In the genomic region with DNA sequence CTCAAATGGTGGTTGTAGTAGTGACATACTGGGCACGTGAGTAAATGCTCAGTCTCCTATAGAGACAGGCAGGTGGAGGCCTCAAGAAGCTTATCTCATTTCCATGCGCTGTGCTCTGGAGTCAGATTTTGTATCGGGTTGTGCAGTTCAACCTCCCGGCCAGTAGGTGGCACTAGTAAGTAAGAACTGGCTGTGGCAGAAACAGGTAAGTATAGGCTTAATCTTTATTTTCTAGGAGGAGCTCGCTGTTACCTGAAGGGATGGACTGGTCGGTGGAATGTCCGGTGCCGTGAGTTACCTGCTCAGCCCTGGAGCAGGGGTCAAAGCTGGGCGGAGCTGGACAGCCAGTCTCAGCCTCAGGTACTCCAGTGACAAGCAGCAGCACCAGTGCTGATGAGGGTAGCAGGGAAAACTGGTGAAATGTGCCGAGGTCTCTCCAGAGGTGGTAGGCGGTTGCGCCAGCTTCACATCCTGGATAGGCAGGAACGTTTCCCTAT, we compare ENCODE assay signal across 7 cellular contexts.
DNase-seq lines count a peak whose midpoint lies in the region; ATAC-seq, FAIRE-seq and TF ChIP-seq lines count a peak whose summit lies in the region.

No MANE protein-coding gene starts in this region.

- H3K4me3 Mint-ChIP-seq in T-helper 1 cell treated with Interleukin-12 subunit alpha and Interleukin-12 subunit beta and Interleukin-4 antibody, amounts not matched to agents 30 μg/mL and 1 μg/mL, for 36 hours, result peak overlapping the region; percentile 49
- peak overlapping the region; percentile 17 for H3K4me3 Mint-ChIP-seq in stimulated activated naive CD8-positive, alpha-beta T cell treated with anti-CD3 and anti-CD28 coated beads, Interleukin-15, Interleukin-2, amounts not matched to agents 100 ng/mL and 50 ng/mL, for 24 hours

- no peak for DNase-seq in GM12892 (ENCODE audit: insufficient read length)
- no peak for DNase-seq in H7
- DNase-seq in Kasumi-1 (lab: John Stamatoyannopoulos, UW), result peak; percentile 6 to 23
- peak; percentile 34 for DNase-seq in central memory CD4-positive, alpha-beta T cell
- DNase-seq in left lung, result peak; percentile 37 to 52

- no peaks in the 10 kb centered on the region for H3K4me1 ChIP-seq in left lung

- H3K27ac Mint-ChIP-seq in T-helper 1 cell treated with Interleukin-12 subunit alpha and Interleukin-12 subunit beta and Interleukin-4 antibody, amounts not matched to agents 30 μg/mL and 1 μg/mL, for 36 hours, result no peak overlapping the region
- H3K27ac Mint-ChIP-seq in stimulated activated naive CD8-positive, alpha-beta T cell treated with anti-CD3 and anti-CD28 coated beads, Interleukin-15, Interleukin-2, amounts not matched to agents 100 ng/mL and 50 ng/mL, for 24 hours, result no peak overlapping the region

- no peaks in the 10 kb centered on the region for H3K27me3 Mint-ChIP-seq in T-helper 1 cell treated with Interleukin-12 subunit alpha and Interleukin-12 subunit beta and Interleukin-4 antibody, amounts not matched to agents 30 μg/mL and 1 μg/mL, for 36 hours (ENCODE audit: low read depth)
- peaks cover 3% of the 10 kb centered on the region for H3K27me3 Mint-ChIP-seq in stimulated activated naive CD8-positive, alpha-beta T cell treated with anti-CD3 and anti-CD28 coated beads, Interleukin-15, Interleukin-2, amounts not matched to agents 100 ng/mL and 50 ng/mL, for 24 hours

- H3K27ac ChIP-seq in left lung, result no peak overlapping the region

- H3K27me3 ChIP-seq in H7 (ENCODE audit: control insufficient read depth, insufficient read depth, low read length), result no peaks in the 10 kb centered on the region
- H3K27me3 ChIP-seq in left lung, result peaks cover 0 to 7% of the 10 kb centered on the region in 2 donors

- intact Hi-C loops in left lung (cut with DNase I), result no loop called here

- H3K36me3 ChIP-seq in H7 (replicated peaks; ENCODE audit: control insufficient read depth, insufficient read depth, low read length) (no peaks in the 10 kb centered on the region), left lung (no peaks in the 10 kb centered on the region)

- FAIRE-seq in GM12892 (lab: Jason Lieb, UNC), result peak; percentile 79

- no peaks in the 10 kb centered on the region for H3K9me3 ChIP-seq in left lung

- H3K9me3 Mint-ChIP-seq in T-helper 1 cell treated with Interleukin-12 subunit alpha and Interleukin-12 subunit beta and Interleukin-4 antibody, amounts not matched to agents 30 μg/mL and 1 μg/mL, for 36 hours, result no peaks in the 10 kb centered on the region
- H3K9me3 Mint-ChIP-seq in stimulated activated naive CD8-positive, alpha-beta T cell treated with anti-CD3 and anti-CD28 coated beads, Interleukin-15, Interleukin-2, amounts not matched to agents 100 ng/mL and 50 ng/mL, for 24 hours, result no peaks in the 10 kb centered on the region

- no peaks in the 10 kb centered on the region for H3K36me3 Mint-ChIP-seq in T-helper 1 cell treated with Interleukin-12 subunit alpha and Interleukin-12 subunit beta and Interleukin-4 antibody, amounts not matched to agents 30 μg/mL and 1 μg/mL, for 36 hours (ENCODE audit: low read depth)
- H3K36me3 Mint-ChIP-seq in stimulated activated naive CD8-positive, alpha-beta T cell treated with anti-CD3 and anti-CD28 coated beads, Interleukin-15, Interleukin-2, amounts not matched to agents 100 ng/mL and 50 ng/mL, for 24 hours (ENCODE audit: low read depth), result no peaks in the 10 kb centered on the region

- ATAC-seq in left lung, result peak; percentile 97

- no peak for TF ChIP-seq POLR2A in GM12892 (IDR thresholded peaks at IDR 0.05; ENCODE audit: low read depth, low read length)

- H3K4me3 ChIP-seq in H7 (ENCODE audit: insufficient read depth, low read depth, low read length), result peak overlapping the region; percentile 58; the same call in 1 of the 2 replicates
- peak overlapping the region in 1 of 2 donors; percentile 8 for H3K4me3 ChIP-seq in left lung

- no peaks in the 10 kb centered on the region for H3K4me1 Mint-ChIP-seq in T-helper 1 cell treated with Interleukin-12 subunit alpha and Interleukin-12 subunit beta and Interleukin-4 antibody, amounts not matched to agents 30 μg/mL and 1 μg/mL, for 36 hours (ENCODE audit: low read depth)
- no peaks in the 10 kb centered on the region for H3K4me1 Mint-ChIP-seq in stimulated activated naive CD8-positive, alpha-beta T cell treated with anti-CD3 and anti-CD28 coated beads, Interleukin-15, Interleukin-2, amounts not matched to agents 100 ng/mL and 50 ng/mL, for 24 hours (ENCODE audit: low read depth)

- peak; percentile 76 to 77 for TF ChIP-seq CTCF in left lung (IDR thresholded peaks at IDR 0.05)

Comparison
In these comparisons a context has a peak if more than half of its experiments do, and no peak if none do; other contexts are left out.
1. DNase-seq: peak in Kasumi-1 (2 of 2), central memory CD4-positive, alpha-beta T cell (single experiment) and left lung (2 of 2); none in GM12892 (single experiment) and H7 (single experiment).